1 cellular context compared by ENCODE assay signal in the genomic region with DNA sequence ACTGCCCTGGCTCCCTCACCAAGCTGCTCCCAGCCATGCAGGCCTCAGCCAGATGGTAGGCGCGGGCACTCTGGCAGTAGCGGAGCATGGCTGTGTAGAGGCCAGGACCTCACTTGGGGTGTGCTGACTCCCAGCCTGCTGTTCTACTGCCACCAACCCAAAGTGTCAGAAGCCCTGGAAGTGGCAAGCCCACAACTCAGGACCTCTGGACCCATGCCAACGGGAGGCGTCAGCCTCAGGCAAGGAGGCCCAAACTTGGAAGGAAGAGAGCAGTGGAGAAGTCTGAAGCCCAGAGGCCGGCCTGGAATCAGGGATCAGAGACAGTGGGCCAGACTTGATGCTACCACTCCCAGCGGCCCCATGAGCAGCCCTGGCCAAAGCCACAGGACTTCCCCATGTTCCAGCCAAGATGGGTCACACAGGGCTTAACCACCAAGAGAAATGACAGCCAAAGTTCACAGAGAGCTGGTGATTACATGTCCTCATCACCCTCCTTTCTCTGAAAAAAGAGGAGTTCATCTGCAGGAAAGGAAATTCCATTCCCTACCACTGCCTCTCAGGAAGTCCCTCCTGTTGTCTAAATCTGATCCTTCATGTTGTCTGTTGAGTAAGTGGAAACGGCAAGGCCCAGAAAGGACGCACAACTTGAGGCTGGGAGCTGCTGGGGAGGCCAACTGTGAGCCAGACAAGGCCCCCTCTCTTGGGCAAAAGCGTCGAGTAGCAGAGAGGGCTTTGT.
TF ChIP-seq lines count a peak whose summit lies in the region.

No MANE protein-coding gene starts in this region.

TF ChIP-seq in GM12878, 131 proteins besides CTCF, POLR2A, EP300 and RAD21:
- TF ChIP-seq ZNF217 (IDR thresholded peaks at IDR 0.05): no peak
- TF ChIP-seq RBBP5 (conservative IDR thresholded peaks at IDR 0.05): no peak
- TF ChIP-seq, protein P1, sequence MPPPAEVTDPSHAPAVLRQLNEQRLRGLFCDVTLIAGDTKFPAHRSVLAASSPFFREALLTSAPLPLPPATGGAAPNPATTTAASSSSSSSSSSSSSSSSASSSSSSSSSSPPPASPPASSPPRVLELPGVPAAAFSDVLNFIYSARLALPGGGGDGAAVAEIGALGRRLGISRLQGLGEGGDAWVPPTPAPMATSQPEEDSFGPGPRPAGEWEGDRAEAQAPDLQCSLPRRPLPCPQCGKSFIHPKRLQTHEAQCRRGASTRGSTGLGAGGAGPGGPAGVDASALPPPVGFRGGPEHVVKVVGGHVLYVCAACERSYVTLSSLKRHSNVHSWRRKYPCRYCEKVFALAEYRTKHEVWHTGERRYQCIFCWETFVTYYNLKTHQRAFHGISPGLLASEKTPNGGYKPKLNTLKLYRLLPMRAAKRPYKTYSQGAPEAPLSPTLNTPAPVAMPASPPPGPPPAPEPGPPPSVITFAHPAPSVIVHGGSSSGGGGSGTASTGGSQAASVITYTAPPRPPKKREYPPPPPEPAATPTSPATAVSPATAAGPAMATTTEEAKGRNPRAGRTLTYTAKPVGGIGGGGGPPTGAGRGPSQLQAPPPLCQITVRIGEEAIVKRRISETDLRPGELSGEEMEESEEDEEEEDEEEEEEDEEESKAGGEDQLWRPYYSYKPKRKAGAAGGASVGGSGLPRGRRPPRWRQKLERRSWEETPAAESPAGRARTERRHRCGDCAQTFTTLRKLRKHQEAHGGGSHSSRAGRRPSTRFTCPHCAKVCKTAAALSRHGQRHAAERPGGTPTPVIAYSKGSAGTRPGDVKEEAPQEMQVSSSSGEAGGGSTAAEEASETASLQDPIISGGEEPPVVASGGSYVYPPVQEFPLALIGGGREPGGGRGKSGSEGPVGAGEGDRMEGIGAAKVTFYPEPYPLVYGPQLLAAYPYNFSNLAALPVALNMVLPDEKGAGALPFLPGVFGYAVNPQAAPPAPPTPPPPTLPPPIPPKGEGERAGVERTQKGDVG (CRISPR knock-in tag; IDR thresholded peaks at IDR 0.05): no peak
- TF ChIP-seq BCL3 (IDR thresholded peaks at IDR 0.05; ENCODE audit: borderline replicate concordance, insufficient read depth, low read depth, low read length, poor library complexity, severe bottlenecking): no peak
- no peak for TF ChIP-seq TCF3 (IDR thresholded peaks at IDR 0.05; ENCODE audit: borderline replicate concordance, insufficient read depth, low read depth, low read length)
- no peak for TF ChIP-seq CEBPZ (IDR thresholded peaks at IDR 0.05; ENCODE audit: low read depth, low read length)
- TF ChIP-seq KDM1A (IDR thresholded peaks at IDR 0.05; ENCODE audit: borderline replicate concordance): no peak
- no peak for TF ChIP-seq IRF4 (IDR thresholded peaks at IDR 0.05; ENCODE audit: low read depth, low read length)
- TF ChIP-seq, protein P2, sequence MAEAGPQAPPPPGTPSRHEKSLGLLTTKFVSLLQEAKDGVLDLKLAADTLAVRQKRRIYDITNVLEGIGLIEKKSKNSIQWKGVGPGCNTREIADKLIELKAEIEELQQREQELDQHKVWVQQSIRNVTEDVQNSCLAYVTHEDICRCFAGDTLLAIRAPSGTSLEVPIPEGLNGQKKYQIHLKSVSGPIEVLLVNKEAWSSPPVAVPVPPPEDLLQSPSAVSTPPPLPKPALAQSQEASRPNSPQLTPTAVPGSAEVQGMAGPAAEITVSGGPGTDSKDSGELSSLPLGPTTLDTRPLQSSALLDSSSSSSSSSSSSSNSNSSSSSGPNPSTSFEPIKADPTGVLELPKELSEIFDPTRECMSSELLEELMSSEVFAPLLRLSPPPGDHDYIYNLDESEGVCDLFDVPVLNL (IDR thresholded peaks at IDR 0.05; ENCODE audit: low read depth, low read length): no peak
- no peak for TF ChIP-seq CBX5 (IDR thresholded peaks at IDR 0.05; ENCODE audit: low read depth)
- no peak for TF ChIP-seq SMARCA5 (IDR thresholded peaks at IDR 0.05)
- TF ChIP-seq TAF1 (IDR thresholded peaks at IDR 0.05; ENCODE audit: borderline replicate concordance, low read depth, low read length): no peak
- TF ChIP-seq, protein P3, sequence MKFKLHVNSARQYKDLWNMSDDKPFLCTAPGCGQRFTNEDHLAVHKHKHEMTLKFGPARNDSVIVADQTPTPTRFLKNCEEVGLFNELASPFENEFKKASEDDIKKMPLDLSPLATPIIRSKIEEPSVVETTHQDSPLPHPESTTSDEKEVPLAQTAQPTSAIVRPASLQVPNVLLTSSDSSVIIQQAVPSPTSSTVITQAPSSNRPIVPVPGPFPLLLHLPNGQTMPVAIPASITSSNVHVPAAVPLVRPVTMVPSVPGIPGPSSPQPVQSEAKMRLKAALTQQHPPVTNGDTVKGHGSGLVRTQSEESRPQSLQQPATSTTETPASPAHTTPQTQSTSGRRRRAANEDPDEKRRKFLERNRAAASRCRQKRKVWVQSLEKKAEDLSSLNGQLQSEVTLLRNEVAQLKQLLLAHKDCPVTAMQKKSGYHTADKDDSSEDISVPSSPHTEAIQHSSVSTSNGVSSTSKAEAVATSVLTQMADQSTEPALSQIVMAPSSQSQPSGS (IDR thresholded peaks at IDR 0.05; ENCODE audit: low read length): no peak
- TF ChIP-seq ESRRA (IDR thresholded peaks at IDR 0.05; ENCODE audit: low read length): no peak
- TF ChIP-seq SRF (IDR thresholded peaks at IDR 0.05; ENCODE audit: low read depth in 2 of 2, low read length in 2 of 2): no peak
- no peak for TF ChIP-seq IRF3 (IDR thresholded peaks at IDR 0.05)
- TF ChIP-seq BRCA1 (IDR thresholded peaks at IDR 0.05; ENCODE audit: low read depth, low read length): no peak
